15 cellular contexts compared by ENCODE assay signal in the genomic region with DNA sequence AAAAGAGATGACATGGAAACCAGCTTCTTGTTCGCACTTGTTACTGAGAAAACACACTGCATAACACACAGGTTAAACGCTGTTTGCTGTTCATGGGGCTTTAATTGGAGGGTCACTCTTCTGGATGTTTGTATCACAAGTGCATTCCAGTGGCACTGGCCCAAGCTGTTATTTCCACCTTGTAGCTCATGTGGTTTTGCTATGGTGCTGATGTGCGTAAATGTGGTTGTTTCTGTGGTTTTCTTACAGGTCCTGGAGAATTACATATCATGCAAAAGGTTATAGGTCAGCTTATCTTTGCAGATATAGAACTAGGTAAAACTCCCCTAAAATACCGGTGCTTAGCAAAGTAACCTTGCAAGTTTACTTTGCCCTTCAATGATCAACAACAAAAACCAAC.
DNase-seq lines count a peak whose midpoint lies in the region; ATAC-seq and TF ChIP-seq lines count a peak whose summit lies in the region.
"Had no signal": no experiment of that assay in that cellular context is flagged by ENCODE, and none has a peak within 500 bp of the region (broad histone marks: within the 10 kb centered on the region; RNA-seq: fewer than 3 reads in every experiment).

No MANE protein-coding gene starts in this region.

- H3K27ac Mint-ChIP-seq in immature natural killer cell = peak overlapping the region in 4 of 6 donors; percentile 37 to 62 (median 46)

- H3K4me3 ChIP-seq in GM12865 (ENCODE audit: low read depth, low read length) (no peak overlapping the region), BE2C (ENCODE audit: low read depth, low read length) (no peak overlapping the region), dorsolateral prefrontal cortex (no peak overlapping the region)
- H3K4me3 ChIP-seq: heart right ventricle, mucosa of descending colon, skin epidermis had no signal

- peaks cover 0 to 4% (median 3%) of the 10 kb centered on the region in 3 donors for H3K27me3 Mint-ChIP-seq in immature natural killer cell (ENCODE audit: low read depth in 3 of 3)

- ATAC-seq in GM21381 (IDR thresholded peaks at IDR 0.05; ENCODE audit: unreplicated experiment) (peak; percentile 63), SK-N-SH treated with all-trans-retinoic acid at 6 μM for 48 hours (no peak), GM21529 (IDR thresholded peaks at IDR 0.05; ENCODE audit: unreplicated experiment) (no peak)
- ATAC-seq: heart right ventricle, mucosa of descending colon, Panc1 had no signal

- peak; percentile 67 for DNase-seq in GM12865 (ENCODE audit: low read depth)
- DNase-seq in RPMI8226 = peak; percentile 59
- peak; percentile 63 to 68 (median 67) for DNase-seq in immature natural killer cell
- no peak for DNase-seq in BE2C
- no peak for DNase-seq in dorsolateral prefrontal cortex
- DNase-seq: activated CD8-positive, alpha-beta memory T cell treated with anti-CD3 and anti-CD28 coated beads for 24 hours; heart right ventricle; mucosa of descending colon; NCI-H1048; stimulated activated naive CD4-positive, alpha-beta T cell had no signal

- H3K9me3 Mint-ChIP-seq in immature natural killer cell = peaks cover 0 to 5% (median 2%) of the 10 kb centered on the region in 6 donors

- no peaks in the 10 kb centered on the region for H3K4me1 ChIP-seq in BE2C
- H3K4me1 ChIP-seq: heart right ventricle had no signal

- H3K27me3 ChIP-seq in BE2C (no peaks in the 10 kb centered on the region), dorsolateral prefrontal cortex (no peaks in the 10 kb centered on the region)
- H3K27me3 ChIP-seq: heart right ventricle had no signal

- H3K4me1 Mint-ChIP-seq in immature natural killer cell = peaks cover 18 to 20% of the 10 kb centered on the region in 2 donors

- H3K36me3 Mint-ChIP-seq in immature natural killer cell = peaks cover 4 to 9% (median 5%) of the 10 kb centered on the region in 3 donors

- intact Hi-C loops in dorsolateral prefrontal cortex (cut with DNase I) = no loop called here

- H3K36me3 ChIP-seq in BE2C = no peaks in the 10 kb centered on the region
- H3K36me3 ChIP-seq: heart right ventricle had no signal

- peak overlapping the region in 3 of 5 donors; percentile 23 to 62 (median 36) for H3K4me3 Mint-ChIP-seq in immature natural killer cell

- no peaks in the 10 kb centered on the region for H3K9me3 ChIP-seq in BE2C
- H3K9me3 ChIP-seq: mucosa of descending colon had no signal

- no peak for TF ChIP-seq CTCF in GM12865 (IDR thresholded peaks at IDR 0.05; ENCODE audit: insufficient read depth, low read depth, low read length, missing control alignments)
- no peak for TF ChIP-seq CTCF in BE2C (IDR thresholded peaks at IDR 0.05; ENCODE audit: low read depth, low read length)
- no peak for TF ChIP-seq CTCF in dorsolateral prefrontal cortex (IDR thresholded peaks at IDR 0.05 in 54 of 56, conservative IDR thresholded peaks at IDR 0.05 in 2 of 56; ENCODE audit: low read depth in 1 of 56, partially characterized antibody in 56 of 56)

- H3K27ac ChIP-seq in dorsolateral prefrontal cortex = no peak overlapping the region
- H3K27ac ChIP-seq: heart right ventricle, skin epidermis had no signal

TF ChIP-seq in SK-N-SH treated with all-trans-retinoic acid at 6 μM for 48 hours, 23 proteins besides CTCF, POLR2A, EP300 and RAD21:
- no peak for TF ChIP-seq ZFP3 (CRISPR knock-in tag; IDR thresholded peaks at IDR 0.05)
- no peak for TF ChIP-seq ZNF70 (CRISPR knock-in tag; IDR thresholded peaks at IDR 0.05)
- TF ChIP-seq, protein P1, sequence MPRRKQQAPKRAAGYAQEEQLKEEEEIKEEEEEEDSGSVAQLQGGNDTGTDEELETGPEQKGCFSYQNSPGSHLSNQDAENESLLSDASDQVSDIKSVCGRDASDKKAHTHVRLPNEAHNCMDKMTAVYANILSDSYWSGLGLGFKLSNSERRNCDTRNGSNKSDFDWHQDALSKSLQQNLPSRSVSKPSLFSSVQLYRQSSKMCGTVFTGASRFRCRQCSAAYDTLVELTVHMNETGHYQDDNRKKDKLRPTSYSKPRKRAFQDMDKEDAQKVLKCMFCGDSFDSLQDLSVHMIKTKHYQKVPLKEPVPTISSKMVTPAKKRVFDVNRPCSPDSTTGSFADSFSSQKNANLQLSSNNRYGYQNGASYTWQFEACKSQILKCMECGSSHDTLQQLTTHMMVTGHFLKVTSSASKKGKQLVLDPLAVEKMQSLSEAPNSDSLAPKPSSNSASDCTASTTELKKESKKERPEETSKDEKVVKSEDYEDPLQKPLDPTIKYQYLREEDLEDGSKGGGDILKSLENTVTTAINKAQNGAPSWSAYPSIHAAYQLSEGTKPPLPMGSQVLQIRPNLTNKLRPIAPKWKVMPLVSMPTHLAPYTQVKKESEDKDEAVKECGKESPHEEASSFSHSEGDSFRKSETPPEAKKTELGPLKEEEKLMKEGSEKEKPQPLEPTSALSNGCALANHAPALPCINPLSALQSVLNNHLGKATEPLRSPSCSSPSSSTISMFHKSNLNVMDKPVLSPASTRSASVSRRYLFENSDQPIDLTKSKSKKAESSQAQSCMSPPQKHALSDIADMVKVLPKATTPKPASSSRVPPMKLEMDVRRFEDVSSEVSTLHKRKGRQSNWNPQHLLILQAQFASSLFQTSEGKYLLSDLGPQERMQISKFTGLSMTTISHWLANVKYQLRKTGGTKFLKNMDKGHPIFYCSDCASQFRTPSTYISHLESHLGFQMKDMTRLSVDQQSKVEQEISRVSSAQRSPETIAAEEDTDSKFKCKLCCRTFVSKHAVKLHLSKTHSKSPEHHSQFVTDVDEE (CRISPR knock-in tag; IDR thresholded peaks at IDR 0.05) = no peak
- TF ChIP-seq ZFP30 (CRISPR knock-in tag; IDR thresholded peaks at IDR 0.05) = no peak
- no peak for TF ChIP-seq GLIS3 (CRISPR knock-in tag; IDR thresholded peaks at IDR 0.05)
TF ChIP-seq in SK-N-SH treated with all-trans-retinoic acid at 6 μM for 48 hours: peak in this region for 0.

Comparison
In these comparisons a context has a peak if more than half of its experiments do, and no peak if none do; other contexts are left out.
1. DNase-seq: peak in GM12865 (single experiment), RPMI8226 (single experiment) and immature natural killer cell (3 of 3); none in BE2C (single experiment) and dorsolateral prefrontal cortex (0 of 10).